ENCODE assay signal across 1 cellular context in genomic region chr5:172902497-172903472, GRCh38.
A peak's percentile ranks its signal among the peaks of the same experiment; 100 is the strongest.
TF ChIP-seq lines count a peak whose summit lies in the region.

No MANE protein-coding gene starts in this region.

TF ChIP-seq in A549, 52 proteins besides CTCF, POLR2A, EP300 and RAD21 (continued from another document):
- TF ChIP-seq NR3C1 (IDR thresholded peaks at IDR 0.05) (no peak), HOXB5 (CRISPR knock-in tag; IDR thresholded peaks at IDR 0.05) (peak; percentile 94), HMGXB4 (CRISPR knock-in tag; IDR thresholded peaks at IDR 0.05; ENCODE audit: borderline replicate concordance) (0 out of 2 replicates have a peak, but pooled peaks have one; percentile 66), MAFK (IDR thresholded peaks at IDR 0.05; ENCODE audit: partially characterized antibody) (no peak), SMC3 (IDR thresholded peaks at IDR 0.05) (peak; percentile 89), E2F6 (IDR thresholded peaks at IDR 0.05; ENCODE audit: borderline replicate concordance, low read depth) (peak; percentile 16; the same call in 1 of the 2 replicates), MYC (IDR thresholded peaks at IDR 0.05; ENCODE audit: borderline replicate concordance, low read length) (no peak), CEBPB (IDR thresholded peaks at IDR 0.05) (peak; percentile 52 to 71; a peak in 3 of 4 replicates), TP53 (CRISPR knock-in tag; IDR thresholded peaks at IDR 0.05) (peak; percentile 15; the same call in 1 of the 2 replicates), JUN (IDR thresholded peaks at IDR 0.05) (peak; percentile 96 to 100), TFCP2L1 (CRISPR knock-in tag; IDR thresholded peaks at IDR 0.05) (peak; percentile 7; the same call in 1 of the 2 replicates), POLR2AphosphoS2 (conservative IDR thresholded peaks at IDR 0.05; ENCODE audit: low read length) (no peak), BCL3 (IDR thresholded peaks at IDR 0.05) (peak; percentile 83; the same call in 2 of the 3 replicates), ESRRA (IDR thresholded peaks at IDR 0.05; ENCODE audit: borderline replicate concordance, low read length) (peak; percentile 47; the same call in 1 of the 2 replicates), USF2 (IDR thresholded peaks at IDR 0.05) (no peak), HEYL (CRISPR knock-in tag; IDR thresholded peaks at IDR 0.05) (peak; percentile 92; the same call in 1 of the 2 replicates), GATA3 (IDR thresholded peaks at IDR 0.05; ENCODE audit: borderline replicate concordance) (peak; percentile 96), FOXS1 (CRISPR knock-in tag; IDR thresholded peaks at IDR 0.05) (peak; percentile 28), HES2 (IDR thresholded peaks at IDR 0.05) (peak; percentile 29; the same call in 1 of the 2 replicates), NPAS2 (CRISPR knock-in tag; IDR thresholded peaks at IDR 0.05; ENCODE audit: borderline replicate concordance) (peak; percentile 50; the same call in 1 of the 2 replicates), ZNF302 (CRISPR knock-in tag; IDR thresholded peaks at IDR 0.05) (peak; percentile 92), CHD2 (IDR thresholded peaks at IDR 0.05; ENCODE audit: low read length, partially characterized antibody) (no peak), RARB (CRISPR knock-in tag; IDR thresholded peaks at IDR 0.05) (peak; percentile 88), FOSB (CRISPR knock-in tag; IDR thresholded peaks at IDR 0.05) (peak; percentile 70; the same call in 1 of the 2 replicates)
TF ChIP-seq in A549: peak in this region for 28.
